In the genomic region with DNA sequence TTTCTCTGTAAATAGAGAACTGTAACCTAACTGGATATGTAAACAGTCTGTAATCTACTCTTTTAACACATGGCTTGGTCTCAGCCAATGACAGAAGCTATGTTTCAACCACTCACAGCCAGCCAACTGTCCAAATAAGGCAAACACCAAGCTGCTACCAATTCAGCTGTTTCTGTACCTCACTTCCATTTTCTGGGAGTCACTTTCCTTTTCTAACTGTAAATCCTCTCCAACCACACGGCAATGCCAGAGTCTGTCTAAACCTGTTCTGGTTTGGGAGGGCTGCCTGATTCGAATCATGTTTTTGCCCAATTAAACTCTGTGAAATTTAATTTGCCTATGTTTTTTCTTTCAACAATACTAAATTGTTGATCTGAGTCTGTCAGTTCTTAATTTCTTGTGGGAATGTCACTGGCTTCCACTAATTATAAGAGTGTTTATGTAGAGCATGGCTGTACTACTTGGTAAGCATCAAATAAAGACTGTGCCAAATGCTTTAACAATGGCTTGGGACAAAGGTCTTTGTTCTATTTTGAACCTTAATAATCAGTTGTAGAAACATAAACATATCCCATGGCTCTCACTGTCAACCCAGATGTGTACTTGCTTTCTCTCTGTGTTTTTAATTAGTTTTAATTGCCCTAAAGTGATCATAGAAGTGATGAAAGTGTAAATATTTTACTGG, we compare ENCODE assay signal across 18 cellular contexts.
"Had no signal": no experiment of that assay in that cellular context is flagged by ENCODE, and none has a peak within 500 bp of the region (broad histone marks: within the 10 kb centered on the region; RNA-seq: fewer than 3 reads in every experiment).

No MANE protein-coding gene starts in this region.

- DNase-seq: activated CD4-positive, alpha-beta memory T cell treated with anti-CD3 and anti-CD28 coated beads, Interleukin-2, amount 10 ng/mL, durations not matched to agents 7 days and 5 days; activated effector memory CD4-positive, alpha-beta T cell treated with anti-CD3 and anti-CD28 coated beads, Interleukin-2, amount 50 U/mL, for 16 hours; activated T-cell treated with anti-CD3 and anti-CD28 coated beads, Interleukin-2, amount 50 U/mL, for 4 hours; colonic mucosa; esophagus squamous epithelium; left cardiac atrium; lower lobe of right lung; stimulated activated CD4-positive, alpha-beta T cell treated with anti-CD3 and anti-CD28 coated beads, Interleukin-15, amount 100 ng/mL, for 24 hours; stimulated activated CD4-positive, alpha-beta T cell treated with anti-CD3 and anti-CD28 coated beads, Interleukin-4, amount 100 ng/mL, for 1 hour; stimulated activated naive CD4-positive, alpha-beta T cell; T-helper 1 cell had no signal

- H3K4me1 Mint-ChIP-seq: activated CD4-positive, alpha-beta memory T cell treated with anti-CD3 and anti-CD28 coated beads, Interleukin-2, amount 10 ng/mL, durations not matched to agents 7 days and 5 days; mesothelial cell of epicardium had no signal

- H3K4me1 ChIP-seq: colonic mucosa, esophagus squamous epithelium, lower lobe of right lung, parathyroid adenoma, right atrium auricular region, suprapubic skin had no signal

- H3K27me3 ChIP-seq: colonic mucosa, esophagus squamous epithelium, suprapubic skin had no signal

- H3K4me3 Mint-ChIP-seq: activated CD4-positive, alpha-beta memory T cell treated with anti-CD3 and anti-CD28 coated beads, Interleukin-2, amount 10 ng/mL, durations not matched to agents 7 days and 5 days; activated T-cell treated with anti-CD3 and anti-CD28 coated beads, Interleukin-2, amount 50 U/mL, for 4 hours; mesothelial cell of epicardium; type B pancreatic cell had no signal

- ATAC-seq: activated naive CD4-positive, alpha-beta T cell treated with anti-CD3 and anti-CD28 coated beads, Interleukin-2, amount 50 U/mL, for 72 hours; activated T-cell treated with anti-CD3 and anti-CD28 coated beads, Interleukin-2, amount 50 U/mL, for 4 hours; left cardiac atrium; lower lobe of right lung had no signal

- H3K36me3 ChIP-seq: colonic mucosa, esophagus squamous epithelium, lower lobe of right lung, right atrium auricular region, suprapubic skin had no signal

- H3K27ac Mint-ChIP-seq: activated CD4-positive, alpha-beta memory T cell treated with anti-CD3 and anti-CD28 coated beads, Interleukin-2, amount 10 ng/mL, durations not matched to agents 7 days and 5 days; activated naive CD4-positive, alpha-beta T cell treated with anti-CD3 and anti-CD28 coated beads, Interleukin-2, amount 50 U/mL, for 72 hours; mesothelial cell of epicardium; type B pancreatic cell had no signal

- H3K4me3 ChIP-seq: colonic mucosa, esophagus squamous epithelium, lower lobe of right lung, right atrium auricular region, suprapubic skin had no signal

- H3K9me3 ChIP-seq: colonic mucosa, lower lobe of right lung, right atrium auricular region had no signal

- H3K27me3 Mint-ChIP-seq: activated CD4-positive, alpha-beta memory T cell treated with anti-CD3 and anti-CD28 coated beads, Interleukin-2, amount 10 ng/mL, durations not matched to agents 7 days and 5 days; type B pancreatic cell had no signal

- H3K27ac ChIP-seq: colonic mucosa, esophagus squamous epithelium, lower lobe of right lung, parathyroid adenoma, right atrium auricular region, suprapubic skin, VCaP had no signal
